ENCODE assay signal across 7 cellular contexts in genomic region chr6:168895102-168895812, GRCh38.
DNase-seq lines count a peak whose midpoint lies in the region; ATAC-seq, FAIRE-seq and TF ChIP-seq lines count a peak whose summit lies in the region.

No MANE protein-coding gene starts in this region.

- peak overlapping the region; percentile 61 for H3K4me2 ChIP-seq in astrocyte (ENCODE audit: low read length)

- TF ChIP-seq CTCF in GM13977 (IDR thresholded peaks at IDR 0.05; ENCODE audit: extremely low read depth, insufficient read depth, missing control alignments) (peak; percentile 90), astrocyte (IDR thresholded peaks at IDR 0.05; ENCODE audit: insufficient read depth, low read depth, low read length) (peak; percentile 92), sigmoid colon (IDR thresholded peaks at IDR 0.05) (peak; percentile 83 to 96 (median 88))

- no peaks in the 10 kb centered on the region for H3K36me3 ChIP-seq in astrocyte (ENCODE audit: insufficient read depth, low read length)
- no peaks in the 10 kb centered on the region for H3K36me3 ChIP-seq in sigmoid colon

- peaks cover 19% of the 10 kb centered on the region for H3K27me3 Mint-ChIP-seq in astrocyte (ENCODE audit: low read depth, unreplicated experiment)

- peak; percentile 5 for FAIRE-seq in astrocyte (lab: Jason Lieb, UNC)

- H3K27ac ChIP-seq in astrocyte (ENCODE audit: low read depth, low read length) (no peak overlapping the region), sigmoid colon (peak overlapping the region in 1 of 4 donors; percentile 20)

- H3K4me1 Mint-ChIP-seq in astrocyte (ENCODE audit: low read depth, unreplicated experiment), result peaks cover 2% of the 10 kb centered on the region

- H3K27ac Mint-ChIP-seq in astrocyte (ENCODE audit: unreplicated experiment), result no peak overlapping the region

- TF ChIP-seq POLR2A in sigmoid colon (IDR thresholded peaks at IDR 0.05), result no peak

- H2AFZ ChIP-seq in astrocyte (ENCODE audit: low read depth, low read length), result peak overlapping the region; percentile 48

- TF ChIP-seq EP300 in sigmoid colon (IDR thresholded peaks at IDR 0.05), result no peak

- H4K20me1 ChIP-seq in astrocyte (ENCODE audit: insufficient read depth, low read length), result no peaks in the 10 kb centered on the region

- in situ Hi-C loops in GM13977 (cut with MboI; ENCODE audit: low pct_unique_long_range_greater_than_20kb, low sequenced_read_pairs, unreplicated experiment), result no loop called here

- H3K27me3 ChIP-seq in astrocyte (ENCODE audit: insufficient read depth, low read length), result no peaks in the 10 kb centered on the region
- H3K27me3 ChIP-seq in sigmoid colon, result no peaks in the 10 kb centered on the region

- peaks cover 5% of the 10 kb centered on the region for H3K9me3 Mint-ChIP-seq in astrocyte (ENCODE audit: unreplicated experiment)

- WGBS in sigmoid colon, 2 donors, result 7 to 29% methylated on average over 17 of the region's 17 CpGs

- DNase-seq in GM13977 (ENCODE audit: low spot score) (peak; percentile 92), NCI-H1105 treated with DMSO at 0.1 percent for 48 hours (lab: John Stamatoyannopoulos, UW) (peak; percentile 89), T-helper 9 cell (peak; percentile 63), astrocyte (ENCODE audit: low read depth) (peak; percentile 39), hippocampal formation (lab: John Stamatoyannopoulos, UW) (peak; percentile 62 to 65), sigmoid colon (peak; percentile 91)

- intact Hi-C loops in sigmoid colon (cut with DNase I), result loop anchor here (1.0 to 5.0 kb wide), 3 partner anchors 62 to 747 kb away; no protein-coding TSS in a partner anchor

- no peak overlapping the region for H3K9ac ChIP-seq in astrocyte (ENCODE audit: low read length)

- peak; percentile 92 for ATAC-seq in HG02763 (IDR thresholded peaks at IDR 0.05; ENCODE audit: unreplicated experiment)

- H3K4me3 ChIP-seq in astrocyte (ENCODE audit: insufficient read depth, low read depth, low read length) (no peak overlapping the region), sigmoid colon (peak overlapping the region in 2 of 4 donors; percentile 14 to 19)

- peaks cover 1% of the 10 kb centered on the region for H3K36me3 Mint-ChIP-seq in astrocyte (ENCODE audit: low read depth, unreplicated experiment)

- H3K4me1 ChIP-seq in astrocyte (ENCODE audit: insufficient read depth, low read length), result peaks cover 3% of the 10 kb centered on the region
- peaks cover 0 to 49% (median 14%) of the 10 kb centered on the region in 4 donors for H3K4me1 ChIP-seq in sigmoid colon

- no peak overlapping the region for H3K4me3 Mint-ChIP-seq in astrocyte (ENCODE audit: unreplicated experiment)

- no peaks in the 10 kb centered on the region for H3K79me2 ChIP-seq in astrocyte (ENCODE audit: insufficient read depth, low read length)

- H3K9me3 ChIP-seq in astrocyte (ENCODE audit: insufficient read depth, low read depth, low read length) (no peaks in the 10 kb centered on the region), sigmoid colon (no peaks in the 10 kb centered on the region)

Comparison
In these comparisons a context has a peak if more than half of its experiments do, and no peak if none do; other contexts are left out.
1. DNase-seq: peak in every context shown above with its lines; median percentile 92 in GM13977; 91 in sigmoid colon; 89 in NCI-H1105 treated with DMSO at 0.1 percent for 48 hours; 64 in hippocampal formation; 63 in T-helper 9 cell; 39 in astrocyte.